ENCODE assay signal across 1 cellular context in the genomic region with DNA sequence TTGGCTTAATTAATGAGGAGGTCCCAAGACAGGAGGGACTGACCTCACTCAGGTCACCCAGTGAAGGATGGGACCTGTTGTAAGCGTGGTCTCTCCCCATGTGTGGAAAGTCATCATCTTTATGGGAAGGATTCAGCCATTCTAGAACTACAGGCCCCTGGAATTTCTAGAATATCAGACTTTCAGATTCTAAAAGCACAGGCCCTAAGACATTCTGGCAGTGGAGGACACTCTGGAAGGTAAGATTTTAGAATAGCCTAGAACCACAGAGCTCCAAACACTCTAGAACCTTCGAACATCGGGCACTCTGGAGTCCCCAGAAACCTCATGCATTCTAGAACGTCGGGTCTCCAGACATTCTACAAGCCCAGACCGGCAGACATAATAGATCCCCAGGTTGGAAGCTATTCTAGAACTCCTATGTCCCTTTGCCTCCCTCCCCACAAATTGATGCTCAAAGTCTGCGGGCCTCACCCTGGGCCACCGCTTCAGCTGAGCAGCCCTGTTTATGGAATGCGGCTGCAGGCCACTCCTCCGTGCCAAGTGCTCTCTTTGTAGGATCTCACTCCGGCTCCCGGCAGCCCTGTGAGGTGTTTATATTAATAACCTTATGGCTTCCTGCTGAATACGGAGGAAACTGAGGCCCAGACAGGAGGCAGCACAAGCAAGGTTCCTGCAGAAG.
TF ChIP-seq lines count a peak whose summit lies in the region.

No MANE protein-coding gene starts in this region.

TF ChIP-seq in K562, 482 proteins besides CTCF, POLR2A, EP300 and RAD21:
- no peak for TF ChIP-seq STAG1 (CRISPR knock-in tag; IDR thresholded peaks at IDR 0.05; ENCODE audit: borderline replicate concordance)
- 0 out of 4 replicates have a peak, but pooled peaks of 1 of the 2 experiments have one; percentile 3 for TF ChIP-seq SIN3A (IDR thresholded peaks at IDR 0.05; ENCODE audit: borderline replicate concordance in 2 of 2, control insufficient read depth in 1 of 2, low read depth in 2 of 2, low read length in 2 of 2)
- no peak for TF ChIP-seq ZNF436 (CRISPR knock-in tag; IDR thresholded peaks at IDR 0.05)
- TF ChIP-seq, protein P1, sequence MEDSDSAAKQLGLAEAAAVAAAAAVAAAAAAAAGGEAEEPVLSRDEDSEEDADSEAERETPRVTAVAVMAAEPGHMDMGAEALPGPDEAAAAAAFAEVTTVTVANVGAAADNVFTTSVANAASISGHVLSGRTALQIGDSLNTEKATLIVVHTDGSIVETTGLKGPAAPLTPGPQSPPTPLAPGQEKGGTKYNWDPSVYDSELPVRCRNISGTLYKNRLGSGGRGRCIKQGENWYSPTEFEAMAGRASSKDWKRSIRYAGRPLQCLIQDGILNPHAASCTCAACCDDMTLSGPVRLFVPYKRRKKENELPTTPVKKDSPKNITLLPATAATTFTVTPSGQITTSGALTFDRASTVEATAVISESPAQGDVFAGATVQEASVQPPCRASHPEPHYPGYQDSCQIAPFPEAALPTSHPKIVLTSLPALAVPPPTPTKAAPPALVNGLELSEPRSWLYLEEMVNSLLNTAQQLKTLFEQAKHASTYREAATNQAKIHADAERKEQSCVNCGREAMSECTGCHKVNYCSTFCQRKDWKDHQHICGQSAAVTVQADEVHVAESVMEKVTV (CRISPR knock-in tag; IDR thresholded peaks at IDR 0.05), result no peak
- TF ChIP-seq SNRNP70 (optimal IDR thresholded peaks at IDR 0.05; ENCODE audit: low read depth, low read length), result no peak
- TF ChIP-seq ZNF696 (CRISPR knock-in tag; conservative IDR thresholded peaks at IDR 0.05), result no peak
- no peak for TF ChIP-seq CBX8 (IDR thresholded peaks at IDR 0.05; ENCODE audit: borderline replicate concordance, extremely low read depth, low read depth, low read length, poor library complexity, severe bottlenecking)
- no peak for TF ChIP-seq EHMT2 (IDR thresholded peaks at IDR 0.05)
- TF ChIP-seq ZNF830 (CRISPR knock-in tag; IDR thresholded peaks at IDR 0.05), result no peak
- no peak for TF ChIP-seq ZBTB7A (IDR thresholded peaks at IDR 0.05; ENCODE audit: borderline replicate concordance, control insufficient read depth, low read depth, low read length)
- no peak for TF ChIP-seq ZNF23 (CRISPR knock-in tag; IDR thresholded peaks at IDR 0.05)
- TF ChIP-seq ZNF121 (CRISPR knock-in tag; conservative IDR thresholded peaks at IDR 0.05), result peak; percentile 58; the same call in 1 of the 2 replicates
- TF ChIP-seq NRF1 (conservative IDR thresholded peaks at IDR 0.05 in 1 of 2, IDR thresholded peaks at IDR 0.05 in 1 of 2), result no peak
- TF ChIP-seq RBBP5 (IDR thresholded peaks at IDR 0.05; ENCODE audit: borderline replicate concordance, insufficient read depth, low read length, poor library complexity, severe bottlenecking), result no peak
- TF ChIP-seq PML (IDR thresholded peaks at IDR 0.05; ENCODE audit: low read length), result 0 out of 2 replicates have a peak, but pooled peaks have one; percentile 18
- TF ChIP-seq ZNF589 (CRISPR knock-in tag; IDR thresholded peaks at IDR 0.05; ENCODE audit: low read depth), result no peak
- TF ChIP-seq NFATC3 (IDR thresholded peaks at IDR 0.05), result no peak
- TF ChIP-seq, protein P2, sequence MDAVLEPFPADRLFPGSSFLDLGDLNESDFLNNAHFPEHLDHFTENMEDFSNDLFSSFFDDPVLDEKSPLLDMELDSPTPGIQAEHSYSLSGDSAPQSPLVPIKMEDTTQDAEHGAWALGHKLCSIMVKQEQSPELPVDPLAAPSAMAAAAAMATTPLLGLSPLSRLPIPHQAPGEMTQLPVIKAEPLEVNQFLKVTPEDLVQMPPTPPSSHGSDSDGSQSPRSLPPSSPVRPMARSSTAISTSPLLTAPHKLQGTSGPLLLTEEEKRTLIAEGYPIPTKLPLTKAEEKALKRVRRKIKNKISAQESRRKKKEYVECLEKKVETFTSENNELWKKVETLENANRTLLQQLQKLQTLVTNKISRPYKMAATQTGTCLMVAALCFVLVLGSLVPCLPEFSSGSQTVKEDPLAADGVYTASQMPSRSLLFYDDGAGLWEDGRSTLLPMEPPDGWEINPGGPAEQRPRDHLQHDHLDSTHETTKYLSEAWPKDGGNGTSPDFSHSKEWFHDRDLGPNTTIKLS (IDR thresholded peaks at IDR 0.05; ENCODE audit: borderline replicate concordance, low read depth), result peak; percentile 91; the same call in 1 of the 2 replicates
- TF ChIP-seq PYGO2 (tag; IDR thresholded peaks at IDR 0.05), result no peak
- peak in 1 of 2 experiments; percentile 97; a peak in 2 of 4 replicates for TF ChIP-seq ARNT (IDR thresholded peaks at IDR 0.05)
- TF ChIP-seq KHSRP (IDR thresholded peaks at IDR 0.05), result no peak
- TF ChIP-seq KAT7 (CRISPR knock-in tag; IDR thresholded peaks at IDR 0.05; ENCODE audit: borderline replicate concordance), result peak; percentile 11; the same call in 1 of the 2 replicates
- TF ChIP-seq, protein P3, sequence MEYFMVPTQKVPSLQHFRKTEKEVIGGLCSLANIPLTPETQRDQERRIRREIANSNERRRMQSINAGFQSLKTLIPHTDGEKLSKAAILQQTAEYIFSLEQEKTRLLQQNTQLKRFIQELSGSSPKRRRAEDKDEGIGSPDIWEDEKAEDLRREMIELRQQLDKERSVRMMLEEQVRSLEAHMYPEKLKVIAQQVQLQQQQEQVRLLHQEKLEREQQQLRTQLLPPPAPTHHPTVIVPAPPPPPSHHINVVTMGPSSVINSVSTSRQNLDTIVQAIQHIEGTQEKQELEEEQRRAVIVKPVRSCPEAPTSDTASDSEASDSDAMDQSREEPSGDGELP (CRISPR knock-in tag; IDR thresholded peaks at IDR 0.05; ENCODE audit: borderline replicate concordance), result 0 out of 2 replicates have a peak, but pooled peaks have one; percentile 30
- TF ChIP-seq JUND (IDR thresholded peaks at IDR 0.05; ENCODE audit: borderline replicate concordance, low read depth, low read length), result no peak
- no peak for TF ChIP-seq JUND (tag; IDR thresholded peaks at IDR 0.05; ENCODE audit: borderline replicate concordance, low read depth, low read length)
- TF ChIP-seq, protein P4, sequence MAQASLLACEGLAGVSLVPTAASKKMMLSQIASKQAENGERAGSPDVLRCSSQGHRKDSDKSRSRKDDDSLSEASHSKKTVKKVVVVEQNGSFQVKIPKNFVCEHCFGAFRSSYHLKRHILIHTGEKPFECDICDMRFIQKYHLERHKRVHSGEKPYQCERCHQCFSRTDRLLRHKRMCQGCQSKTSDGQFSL (CRISPR knock-in tag; IDR thresholded peaks at IDR 0.05), result no peak
- TF ChIP-seq, protein P4 (tag; IDR thresholded peaks at IDR 0.05), result no peak
- 0 out of 2 replicates have a peak, but pooled peaks have one; percentile 30 for TF ChIP-seq ETV5 (CRISPR knock-in tag; IDR thresholded peaks at IDR 0.05; ENCODE audit: low read depth)
- no peak for TF ChIP-seq HNRNPUL1 (IDR thresholded peaks at IDR 0.05; ENCODE audit: low read length)
- TF ChIP-seq MAZ (CRISPR knock-in tag; conservative IDR thresholded peaks at IDR 0.05 in 1 of 2, IDR thresholded peaks at IDR 0.05 in 1 of 2), result no peak
- TF ChIP-seq CAMTA2 (CRISPR knock-in tag; conservative IDR thresholded peaks at IDR 0.05), result no peak
